In the genomic region with DNA sequence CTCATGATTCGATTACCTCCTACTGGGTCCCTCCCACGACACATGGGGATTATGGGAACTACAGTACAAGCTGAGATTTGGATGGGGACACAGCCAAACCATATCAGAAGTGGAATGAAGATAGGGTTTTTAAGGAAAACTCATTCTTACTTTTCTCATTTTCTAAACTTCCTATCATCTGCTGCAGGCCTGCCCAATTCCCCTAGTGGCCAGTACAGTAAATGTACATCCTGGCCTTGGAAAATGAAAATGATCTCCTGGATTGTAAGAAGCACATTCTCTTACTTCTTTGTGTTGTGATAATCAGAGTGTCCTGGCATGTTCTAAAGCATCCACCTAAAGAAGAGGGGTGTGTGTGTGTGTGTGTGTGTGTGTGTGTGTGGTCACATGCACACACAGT, we compare ENCODE assay signal across 12 cellular contexts.
A peak's percentile ranks its signal among the peaks of the same experiment; 100 is the strongest.
DNase-seq lines count a peak whose midpoint lies in the region; ATAC-seq and TF ChIP-seq lines count a peak whose summit lies in the region.
"Had no signal": no experiment of that assay in that cellular context is flagged by ENCODE, and none has a peak within 500 bp of the region (broad histone marks: within the 10 kb centered on the region; RNA-seq: fewer than 3 reads in every experiment).

No MANE protein-coding gene starts in this region.

- H3K27ac ChIP-seq in heart right ventricle: no peak overlapping the region
- H3K27ac ChIP-seq: left lung had no signal

- 79 to 91% methylated on average over 2 of the region's 2 CpGs for WGBS in heart right ventricle, 2 donors

- TF ChIP-seq CTCF in heart right ventricle (IDR thresholded peaks at IDR 0.05): peak in 7 of 9 donors; percentile 13 to 24 (median 17)
- peak; percentile 16 for TF ChIP-seq CTCF in foreskin fibroblast (IDR thresholded peaks at IDR 0.05; ENCODE audit: low read depth, low read length)
- TF ChIP-seq CTCF in GM10266 (IDR thresholded peaks at IDR 0.05; ENCODE audit: control insufficient read depth, insufficient read depth, low read depth, missing control alignments): no peak

- no peaks in the 10 kb centered on the region for H3K36me3 ChIP-seq in heart right ventricle
- H3K36me3 ChIP-seq: left lung had no signal

- peaks cover 0 to 7% (median 0%) of the 10 kb centered on the region in 11 donors for H3K9me3 ChIP-seq in heart right ventricle
- H3K9me3 ChIP-seq: left lung had no signal

- peaks cover 0 to 6% (median 0%) of the 10 kb centered on the region in 9 donors for H3K4me1 ChIP-seq in heart right ventricle
- H3K4me1 ChIP-seq: left lung had no signal

- no peaks in the 10 kb centered on the region for H3K27me3 ChIP-seq in heart right ventricle
- H3K27me3 ChIP-seq: left lung had no signal

- in situ Hi-C loops in SK-MEL-5 (cut with HindIII; ENCODE audit: low pct_unique_long_range_greater_than_20kb, low sequenced_read_pairs): no loop called here

- H3K4me3 ChIP-seq in heart right ventricle (no peak overlapping the region), foreskin fibroblast (ENCODE audit: low read depth in 1 of 2, low read length in 2 of 2) (no peak overlapping the region)
- H3K4me3 ChIP-seq: left lung had no signal

- DNase-seq in heart right ventricle (no peak), Right ventricle myocardium inferior (ENCODE audit: missing footprints) (no peak), SK-MEL-5 (ENCODE audit: low read depth, low spot score) (peak; percentile 11), foreskin fibroblast (peak in 1 of 2 donors; percentile 4), epidermal melanocyte (ENCODE audit: insufficient read length, low spot score) (no peak), GM10266 (ENCODE audit: extremely low spot score) (no peak)
- DNase-seq: AML-193, left lung, NCI-H1436, posterior cingulate gyrus had no signal

- no peak for ATAC-seq in heart right ventricle
- ATAC-seq in Right ventricle myocardium inferior: no peak
- ATAC-seq in GM18517 (IDR thresholded peaks at IDR 0.05; ENCODE audit: unreplicated experiment): no peak
- ATAC-seq in GM19395 (IDR thresholded peaks at IDR 0.05; ENCODE audit: unreplicated experiment): no peak
- ATAC-seq: left lung had no signal

- intact Hi-C loops in heart right ventricle (cut with DNase I): no loop called here
- intact Hi-C loops in Right ventricle myocardium inferior (cut with DNase I): no loop called here
